In the genomic region with DNA sequence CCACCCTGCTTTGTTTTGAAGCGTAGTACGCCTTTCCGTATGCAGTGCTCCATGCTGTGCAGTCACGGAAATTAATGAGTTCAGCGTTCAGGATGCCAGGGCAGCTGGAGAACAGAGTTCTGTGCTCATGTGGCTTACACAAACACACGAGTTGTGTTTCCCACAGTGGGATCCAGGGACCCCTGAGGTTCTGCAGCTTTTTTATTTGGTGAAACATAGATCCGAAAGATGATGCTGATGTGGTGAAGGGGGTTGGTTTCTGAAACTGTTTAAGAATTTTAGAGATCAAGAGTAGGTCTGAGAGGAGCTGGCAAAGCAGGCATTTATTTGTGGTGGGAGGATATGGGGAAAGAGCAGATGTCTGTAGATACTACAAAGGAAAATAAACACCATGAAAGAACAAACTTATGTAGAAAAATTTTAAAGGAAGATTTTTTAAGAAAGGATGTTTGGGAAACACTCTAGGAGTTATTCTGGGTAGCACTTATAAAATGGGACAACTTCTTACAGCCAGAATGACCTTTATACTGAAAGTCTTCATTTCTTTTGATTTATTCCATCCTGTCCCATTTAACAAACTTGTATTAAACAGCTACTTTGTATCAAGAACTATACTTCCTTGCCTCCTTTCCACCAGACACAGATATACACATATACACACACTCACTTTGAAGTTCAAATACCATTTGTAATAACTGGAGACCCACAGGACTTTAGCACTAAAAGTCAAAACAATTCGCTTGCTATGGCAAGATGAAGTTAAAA, we compare ENCODE assay signal across 10 cellular contexts. TPM values are rescaled to one million over a fixed set of nuclear protein-coding genes. Genes with fewer than 3 reads are reported as not detected.
DNase-seq lines count a peak whose midpoint lies in the region; ATAC-seq and TF ChIP-seq lines count a peak whose summit lies in the region.
"Had no signal": no experiment of that assay in that cellular context is flagged by ENCODE, and none has a peak within 500 bp of the region (broad histone marks: within the 10 kb centered on the region; RNA-seq: fewer than 3 reads in every experiment).

No MANE protein-coding gene starts in this region.

- H3K27ac ChIP-seq in right lobe of liver (peak overlapping the region in 2 of 3 donors; percentile 9 to 20), subcutaneous abdominal adipose tissue (ENCODE audit: low read depth, low read length) (peak overlapping the region; percentile 31)

- no peaks in the 10 kb centered on the region for H3K36me3 ChIP-seq in right lobe of liver
- H3K36me3 ChIP-seq in subcutaneous abdominal adipose tissue (ENCODE audit: control insufficient read depth in 5 of 5, insufficient read depth in 5 of 5, low read length in 5 of 5): no peaks in the 10 kb centered on the region

- no peak overlapping the region for H3K4me3 ChIP-seq in cardiac fibroblast (replicated peaks in 1 of 2; ENCODE audit: low read depth in 2 of 2, low read length in 2 of 2)
- H3K4me3 ChIP-seq in right lobe of liver: no peak overlapping the region
- no peak overlapping the region for H3K4me3 ChIP-seq in subcutaneous abdominal adipose tissue (ENCODE audit: low read depth in 1 of 5, low read length in 5 of 5)

- no peaks in the 10 kb centered on the region for H3K27me3 ChIP-seq in right lobe of liver
- no peaks in the 10 kb centered on the region for H3K27me3 ChIP-seq in subcutaneous abdominal adipose tissue (ENCODE audit: control insufficient read depth in 5 of 5, insufficient read depth in 4 of 5, low read length in 5 of 5)

- H3K9ac ChIP-seq in subcutaneous abdominal adipose tissue (ENCODE audit: low read length in 5 of 5): peak overlapping the region in 1 of 5 donors; percentile 47

- H3K4me3 Mint-ChIP-seq in activated CD8-positive, alpha-beta T cell treated with anti-CD3 and anti-CD28 coated beads, Interleukin-2, amount 10 ng/mL, durations not matched to agents 7 days and 5 days: no peak overlapping the region
- H3K4me3 Mint-ChIP-seq: endodermal cell had no signal

- DNase-seq in NCI-H146 treated with DMSO at 0.1 percent for 48 hours (lab: John Stamatoyannopoulos, UW; ENCODE audit: unreplicated experiment) (peak; percentile 74), cardiac fibroblast (ENCODE audit: low read depth in 2 of 2) (peak; percentile 33 to 56), right lobe of liver (no peak), Kasumi-1 (lab: John Stamatoyannopoulos, UW) (no peak), SKM-1 treated with dmso at 0.1 percent for 144 hours (lab: John Stamatoyannopoulos, UW; ENCODE audit: unreplicated experiment) (no peak)
- no peak for DNase-seq in activated CD8-positive, alpha-beta T cell treated with anti-CD3 and anti-CD28 coated beads, Interleukin-2, amount 10 ng/mL, durations not matched to agents 7 days and 5 days
- DNase-seq: endodermal cell, GDM1, left colon had no signal

- H3K4me1 ChIP-seq in right lobe of liver: peaks cover 0 to 37% (median 13%) of the 10 kb centered on the region in 4 donors
- H3K4me1 ChIP-seq in subcutaneous abdominal adipose tissue (ENCODE audit: control insufficient read depth in 5 of 5, insufficient read depth in 5 of 5, low read length in 5 of 5): peaks cover 0 to 29% (median 22%) of the 10 kb centered on the region in 5 donors

- no peaks in the 10 kb centered on the region for H3K9me3 Mint-ChIP-seq in activated CD8-positive, alpha-beta T cell treated with anti-CD3 and anti-CD28 coated beads, Interleukin-2, amount 10 ng/mL, durations not matched to agents 7 days and 5 days (ENCODE audit: insufficient read depth)
- H3K9me3 Mint-ChIP-seq: endodermal cell had no signal

- H3K9me3 ChIP-seq in right lobe of liver (no peaks in the 10 kb centered on the region), subcutaneous abdominal adipose tissue (ENCODE audit: control insufficient read depth in 5 of 5, low read length in 5 of 5) (no peaks in the 10 kb centered on the region)

- H3K27me3 Mint-ChIP-seq in activated CD8-positive, alpha-beta T cell treated with anti-CD3 and anti-CD28 coated beads, Interleukin-2, amount 10 ng/mL, durations not matched to agents 7 days and 5 days (ENCODE audit: low read depth): no peaks in the 10 kb centered on the region

- H3K36me3 Mint-ChIP-seq in activated CD8-positive, alpha-beta T cell treated with anti-CD3 and anti-CD28 coated beads, Interleukin-2, amount 10 ng/mL, durations not matched to agents 7 days and 5 days (ENCODE audit: low read depth): no peaks in the 10 kb centered on the region

- peak; percentile 30 to 80 (median 44) for ATAC-seq in right lobe of liver
- no peak for ATAC-seq in activated CD8-positive, alpha-beta T cell treated with anti-CD3 and anti-CD28 coated beads, Interleukin-2, amount 10 ng/mL, durations not matched to agents 7 days and 5 days
- ATAC-seq: left colon had no signal

- H3K4me1 Mint-ChIP-seq in activated CD8-positive, alpha-beta T cell treated with anti-CD3 and anti-CD28 coated beads, Interleukin-2, amount 10 ng/mL, durations not matched to agents 7 days and 5 days (ENCODE audit: low read depth): peaks cover 3% of the 10 kb centered on the region
- H3K4me1 Mint-ChIP-seq: endodermal cell had no signal

- POLR2A ChIA-PET in activated CD8-positive, alpha-beta T cell treated with anti-CD3 and anti-CD28 coated beads, Interleukin-2, amount 10 ng/mL, durations not matched to agents 7 days and 5 days (lab: Charles Lee): no interaction called here

- CTCF ChIA-PET in activated CD8-positive, alpha-beta T cell treated with anti-CD3 and anti-CD28 coated beads, Interleukin-2, amount 10 ng/mL, durations not matched to agents 7 days and 5 days (lab: Charles Lee): interaction anchor here (1.2 kb wide), 1 partner anchor 83 kb away, joined by 3 read pairs; no protein-coding TSS in a partner anchor

- no peak for TF ChIP-seq POLR2A in right lobe of liver (IDR thresholded peaks at IDR 0.05)

- no peak overlapping the region for H3K27ac Mint-ChIP-seq in activated CD8-positive, alpha-beta T cell treated with anti-CD3 and anti-CD28 coated beads, Interleukin-2, amount 10 ng/mL, durations not matched to agents 7 days and 5 days
- H3K27ac Mint-ChIP-seq: endodermal cell had no signal

- intact Hi-C loops in right lobe of liver (cut with DNase I): no loop called here

- WGBS in right lobe of liver (ENCODE audit: insufficient coverage, low coverage, low lambda C conversion rate, missing lambda C conversion rate): 69% methylated on average over 7 of the region's 8 CpGs

- no peak for TF ChIP-seq CTCF in cardiac fibroblast (IDR thresholded peaks at IDR 0.05; ENCODE audit: low read depth, low read length)
- TF ChIP-seq CTCF in right lobe of liver (IDR thresholded peaks at IDR 0.05): no peak

RNA-seq across cellular contexts. Expression of a gene that starts 52.8 kb away (rescaled TPM):
- 100 to 1,000 TPM in 1 of 6 experiments, 10 to 100 TPM in 5; 66.5 to 116 (median 82.1) TPM for total RNA-seq in right lobe of liver
- total RNA-seq in activated CD8-positive, alpha-beta T cell treated with anti-CD3 and anti-CD28 coated beads, Interleukin-2, amount 10 ng/mL, durations not matched to agents 7 days and 5 days: 10 to 100 TPM; 18.0 to 19.2 TPM

RNA-seq across cellular contexts. Expression of a gene that starts 52.8 kb away (rescaled TPM):
- 10 to 100 TPM; 14.6 to 24.6 (median 17.6) TPM for total RNA-seq in right lobe of liver
- 10 to 100 TPM; 22.9 to 25.7 TPM for total RNA-seq in activated CD8-positive, alpha-beta T cell treated with anti-CD3 and anti-CD28 coated beads, Interleukin-2, amount 10 ng/mL, durations not matched to agents 7 days and 5 days

Comparison
In these comparisons a context has a peak if more than half of its experiments do, and no peak if none do; other contexts are left out.
1. DNase-seq: peak in NCI-H146 treated with DMSO at 0.1 percent for 48 hours (single experiment) and cardiac fibroblast (2 of 2); none in right lobe of liver (0 of 3), activated CD8-positive, alpha-beta T cell treated with anti-CD3 and anti-CD28 coated beads, Interleukin-2, amount 10 ng/mL, durations not matched to agents 7 days and 5 days (single experiment), Kasumi-1 (0 of 2) and SKM-1 treated with dmso at 0.1 percent for 144 hours (single experiment).